Comparison of ENCODE assay signal across 8 cellular contexts in genomic region chr1:10693497-10694273, GRCh38.
A peak's percentile ranks its signal among the peaks of the same experiment; 100 is the strongest.
DNase-seq lines count a peak whose midpoint lies in the region; ATAC-seq and TF ChIP-seq lines count a peak whose summit lies in the region.

No MANE protein-coding gene starts in this region.

- no TSS peak for BruUV-seq in Caco-2 (replicated peaks; lab: Mats Ljungman, UMichigan)

- TF ChIP-seq CTCF in Caco-2 (IDR thresholded peaks at IDR 0.05; ENCODE audit: insufficient read depth in 1 of 2, low read depth in 1 of 2, low read length in 1 of 2, severe bottlenecking in 1 of 2, unreplicated experiment in 1 of 2) (no peak), foreskin keratinocyte (conservative IDR thresholded peaks at IDR 0.05) (no peak), psoas muscle (IDR thresholded peaks at IDR 0.05) (no peak)

- peak overlapping the region; percentile 83 for H2AFZ ChIP-seq in GM23248

- in situ Hi-C loops in GM23248 (cut with MboI) = no loop called here

- intact Hi-C loops in Caco-2 (cut with micrococcal nuclease; ENCODE audit: unreplicated experiment) (loop anchor here (5.0 to 10.0 kb wide), 2 partner anchors 99 to 179 kb away; no protein-coding TSS in a partner anchor), psoas muscle (cut with DNase I) (no loop called here)

- DNase-seq in Caco-2 (peak in 1 of 2 experiments; percentile 48), GM23248 (peak; percentile 67), NOMO-1 treated with DMSO at 0.1 percent for 48 hours (lab: John Stamatoyannopoulos, UW; ENCODE audit: unreplicated experiment) (peak; percentile 29), foreskin keratinocyte (no peak), psoas muscle (peak in 1 of 2 donors; percentile 40), KG1 (lab: John Stamatoyannopoulos, UW) (no peak)
- DNase-seq in activated T-cell treated with anti-CD3 and anti-CD28 coated beads, Interleukin-2, amount 50 U/mL, for 48 hours = peak; percentile 58 to 61

- no peaks in the 10 kb centered on the region for H3K9me3 Mint-ChIP-seq in Caco-2 (ENCODE audit: unreplicated experiment)

- H3K9ac ChIP-seq in GM23248 = peak overlapping the region; percentile 67

- H3K27ac Mint-ChIP-seq in Caco-2 (ENCODE audit: unreplicated experiment) = peak overlapping the region; percentile 11

- peak; percentile 3 for ATAC-seq in foreskin keratinocyte
- no peak for ATAC-seq in psoas muscle
- no peak for ATAC-seq in GM21367 (IDR thresholded peaks at IDR 0.05; ENCODE audit: unreplicated experiment)

- no peaks in the 10 kb centered on the region for H3F3A ChIP-seq in GM23248 (ENCODE audit: insufficient read depth)

- H3K4me3 Mint-ChIP-seq in Caco-2 (ENCODE audit: unreplicated experiment) = peak overlapping the region; percentile 68

- H3K36me3 ChIP-seq in Caco-2 (ENCODE audit: control insufficient read depth, insufficient read depth, low read length) (no peaks in the 10 kb centered on the region), GM23248 (ENCODE audit: low read depth) (no peaks in the 10 kb centered on the region), psoas muscle (ENCODE audit: insufficient read depth in 1 of 2, low read depth in 1 of 2) (no peaks in the 10 kb centered on the region)

- H3K79me2 ChIP-seq in GM23248 (ENCODE audit: insufficient read depth) = no peaks in the 10 kb centered on the region

- H3K36me3 Mint-ChIP-seq in Caco-2 (ENCODE audit: insufficient read depth, unreplicated experiment) = no peaks in the 10 kb centered on the region

- H3K27ac ChIP-seq in GM23248 = no peak overlapping the region
- peak overlapping the region; percentile 52 for H3K27ac ChIP-seq in foreskin keratinocyte
- peak overlapping the region; percentile 80 for H3K27ac ChIP-seq in psoas muscle

- H3K9me3 ChIP-seq in Caco-2 (no peaks in the 10 kb centered on the region), GM23248 (ENCODE audit: low read depth) (no peaks in the 10 kb centered on the region), psoas muscle (no peaks in the 10 kb centered on the region)

- peak overlapping the region; percentile 67 for H3K4me3 ChIP-seq in Caco-2 (ENCODE audit: low read depth, low read length)
- peak overlapping the region; percentile 76 for H3K4me3 ChIP-seq in GM23248
- peak overlapping the region; percentile 77 for H3K4me3 ChIP-seq in psoas muscle

- peaks cover 8% of the 10 kb centered on the region for H3K4me1 ChIP-seq in Caco-2
- H3K4me1 ChIP-seq in GM23248 (ENCODE audit: insufficient read depth) = no peaks in the 10 kb centered on the region
- peaks cover 3% of the 10 kb centered on the region for H3K4me1 ChIP-seq in foreskin keratinocyte
- peaks cover 66% of the 10 kb centered on the region for H3K4me1 ChIP-seq in psoas muscle

- H3K27me3 ChIP-seq in Caco-2 (replicated peaks; ENCODE audit: control insufficient read depth, insufficient read depth, low read length) (no peaks in the 10 kb centered on the region), GM23248 (replicated peaks; ENCODE audit: insufficient read depth) (peaks cover 5% of the 10 kb centered on the region; the same call in 1 of the 2 replicates), foreskin keratinocyte (no peaks in the 10 kb centered on the region), psoas muscle (ENCODE audit: insufficient read depth in 3 of 3, low read length in 2 of 3) (no peaks in the 10 kb centered on the region)

- H3K4me1 Mint-ChIP-seq in Caco-2 (ENCODE audit: low read depth, unreplicated experiment) = peaks cover 4% of the 10 kb centered on the region

- no peaks in the 10 kb centered on the region for H3K27me3 Mint-ChIP-seq in Caco-2 (ENCODE audit: insufficient read depth, unreplicated experiment)

- POLR2A ChIA-PET in Caco-2 (lab: Charles Lee) = no interaction called here

- 2 to 5% methylated on average over 20 to 72 of the region's 79 CpGs for whole genome bisulfite sequencing in GM23248 (ENCODE audit: low coverage in 1 of 2, low lambda C conversion rate in 2 of 2, missing lambda C conversion rate in 2 of 2), 2 experiments
- 12 to 14% (median 14%) methylated on average over 58 to 79 of the region's 79 CpGs for WGBS in psoas muscle, 3 donors

- H3K9me2 ChIP-seq in GM23248 (ENCODE audit: insufficient read depth) = no peaks in the 10 kb centered on the region

- CTCF ChIA-PET in Caco-2 (lab: Charles Lee) = no interaction called here

- no peaks in the 10 kb centered on the region for H4K20me1 ChIP-seq in GM23248 (ENCODE audit: insufficient read depth)

- H3K4me2 ChIP-seq in GM23248 (ENCODE audit: unreplicated experiment) = peak overlapping the region; percentile 77

Comparison
In these comparisons a context has a peak if more than half of its experiments do, and no peak if none do; other contexts are left out.
1. DNase-seq: peak in GM23248 (single experiment), NOMO-1 treated with DMSO at 0.1 percent for 48 hours (single experiment) and activated T-cell treated with anti-CD3 and anti-CD28 coated beads, Interleukin-2, amount 50 U/mL, for 48 hours (2 of 2); none in foreskin keratinocyte (0 of 2) and KG1 (single experiment).
2. Peak in every context shown above with its lines, with median percentiles within 50 percentile points of each other: H3K4me3 ChIP-seq.